ENCODE assay signal across 8 cellular contexts in genomic region chr10:75019360-75019759, GRCh38.
DNase-seq lines count a peak whose midpoint lies in the region; ATAC-seq, FAIRE-seq and TF ChIP-seq lines count a peak whose summit lies in the region.

No MANE protein-coding gene starts in this region.

- H3K36me3 ChIP-seq in GM12878 (ENCODE audit: control insufficient read depth in 2 of 2, insufficient read depth in 2 of 2, low read length in 1 of 2), result peaks cover 6 to 19% of the 10 kb centered on the region in 2 experiments
- peaks cover 0 to 27% of the 10 kb centered on the region in 2 donors for H3K36me3 ChIP-seq in gastrocnemius medialis

- H3K4me3 ChIP-seq in GM12878, result no peak overlapping the region
- no peak overlapping the region for H3K4me3 ChIP-seq in gastrocnemius medialis

- no peaks in the 10 kb centered on the region for H3K27me3 Mint-ChIP-seq in activated T-cell treated with anti-CD3 and anti-CD28 coated beads, Interleukin-2, amount 50 U/mL, for 24 hours

- H4K20me1 ChIP-seq in GM12878 (ENCODE audit: control insufficient read depth, insufficient read depth), result no peaks in the 10 kb centered on the region

- no peak for FAIRE-seq in GM12878 (lab: Jason Lieb, UNC)

- intact Hi-C loops in GM12878 (cut with micrococcal nuclease; ENCODE audit: unreplicated experiment) (loop anchor here (1.0 to 10.0 kb wide), 3 partner anchors 193 to 345 kb away; partner anchors contain the start of gene KAT6B), gastrocnemius medialis (cut with DNase I; ENCODE audit: low total_unique reads) (no loop called here), Right ventricle myocardium inferior (cut with DNase I) (loop anchor here (10.0 kb wide), 1 partner anchor 435 kb away; no protein-coding TSS in a partner anchor)

- no peaks in the 10 kb centered on the region for H3K79me2 ChIP-seq in GM12878 (ENCODE audit: control insufficient read depth, insufficient read depth, low read length)

- SMC1A ChIA-PET in GM12878 (lab: Charles Lee; ENCODE audit: uncharacterized antibody, unreplicated experiment), result interaction anchor here (0.6 to 28.8 kb wide), 43 partner anchors 11 to 900 kb away, joined by 3 to 553 read pairs (median 5); partner anchors contain the start of gene COMTD1

- peaks cover 16% of the 10 kb centered on the region for H3K4me1 ChIP-seq in GM12878 (ENCODE audit: control insufficient read depth, insufficient read depth, low read length)
- peaks cover 22 to 49% of the 10 kb centered on the region in 2 donors for H3K4me1 ChIP-seq in gastrocnemius medialis

- TF ChIP-seq CTCF in GM12878 (IDR thresholded peaks at IDR 0.05 in 2 of 3, conservative IDR thresholded peaks at IDR 0.05 in 1 of 3; ENCODE audit: control insufficient read depth in 2 of 3, extremely low read depth in 1 of 3, insufficient read depth in 1 of 3, low read depth in 3 of 3, low read length in 3 of 3) (peak; percentile 33 to 70 (median 43); a peak in 4 of 6 replicates), gastrocnemius medialis (IDR thresholded peaks at IDR 0.05 in 4 of 5, conservative IDR thresholded peaks at IDR 0.05 in 1 of 5) (peak in 2 of 5 experiments; percentile 6 to 24)

- no peak overlapping the region for H3K4me3 Mint-ChIP-seq in activated T-cell treated with anti-CD3 and anti-CD28 coated beads, Interleukin-2, amount 50 U/mL, for 24 hours

- no peak for TF ChIP-seq EP300 in GM12878 (IDR thresholded peaks at IDR 0.05; ENCODE audit: borderline replicate concordance in 1 of 2, control insufficient read depth in 1 of 2, low read depth in 2 of 2, low read length in 2 of 2)

- TF ChIP-seq POLR2A in GM12878 (IDR thresholded peaks at IDR 0.05; ENCODE audit: low read depth, low read length) (no peak), gastrocnemius medialis (IDR thresholded peaks at IDR 0.05) (no peak)

- H3K9ac ChIP-seq in GM12878 (ENCODE audit: control insufficient read depth, insufficient read depth, low read length), result no peak overlapping the region

- no peak for DNase-seq in activated T-cell treated with anti-CD3 and anti-CD28 coated beads, Interleukin-2, amount 50 U/mL, for 24 hours
- DNase-seq in activated T-cell treated with anti-CD3 and anti-CD28 coated beads, Interleukin-2, amount 50 U/mL, for 1 hour, result no peak
- DNase-seq in NCI-H146 treated with DMSO at 0.1 percent for 48 hours (lab: John Stamatoyannopoulos, UW; ENCODE audit: unreplicated experiment), result peak; percentile 60
- no peak for DNase-seq in GM12878 (ENCODE audit: low read depth, low spot score)
- peak; percentile 25 for DNase-seq in myocyte (ENCODE audit: low read depth)
- DNase-seq in gastrocnemius medialis, result no peak
- no peak for DNase-seq in HK-2 (ENCODE audit: unreplicated experiment)
- DNase-seq in Right ventricle myocardium inferior (ENCODE audit: missing footprints), result no peak

- no TSS peak for BruUV-seq in GM12878 (replicated peaks; lab: Mats Ljungman, UMichigan)

- H3K27ac ChIP-seq in GM12878 (ENCODE audit: control insufficient read depth, insufficient read depth), result no peak overlapping the region
- no peak overlapping the region for H3K27ac ChIP-seq in gastrocnemius medialis

- ATAC-seq in GM12878 (peak; percentile 78), gastrocnemius medialis (no peak), Right ventricle myocardium inferior (no peak)

- RAD21 ChIA-PET in GM12878 (lab: Charles Lee; ENCODE audit: unreplicated experiment), result interaction anchor here (0.5 to 7.0 kb wide), 46 partner anchors 10 to 1129 kb away, joined by 3 to 60 read pairs (median 4); partner anchors contain the start of genes COMTD1 and KAT6B

- H3K9me3 ChIP-seq in GM12878 (replicated peaks; ENCODE audit: control insufficient read depth, insufficient read depth, low read length) (no peaks in the 10 kb centered on the region), gastrocnemius medialis (no peaks in the 10 kb centered on the region)

- H3K9me3 Mint-ChIP-seq in activated T-cell treated with anti-CD3 and anti-CD28 coated beads, Interleukin-2, amount 50 U/mL, for 24 hours, result no peaks in the 10 kb centered on the region

- H3K4me1 Mint-ChIP-seq in activated T-cell treated with anti-CD3 and anti-CD28 coated beads, Interleukin-2, amount 50 U/mL, for 24 hours (ENCODE audit: low read depth), result peaks cover 58% of the 10 kb centered on the region

- peaks cover 44% of the 10 kb centered on the region for H3K36me3 Mint-ChIP-seq in activated T-cell treated with anti-CD3 and anti-CD28 coated beads, Interleukin-2, amount 50 U/mL, for 24 hours (ENCODE audit: low read depth)

- peak overlapping the region; percentile 91 for H3K27ac Mint-ChIP-seq in activated T-cell treated with anti-CD3 and anti-CD28 coated beads, Interleukin-2, amount 50 U/mL, for 24 hours

- H3K4me2 ChIP-seq in GM12878 (ENCODE audit: control insufficient read depth, insufficient read depth), result no peak overlapping the region

- WGBS in GM12878 (ENCODE audit: insufficient coverage, insufficient replicate concordance, low lambda C conversion rate, missing lambda C conversion rate), result 12% methylated on average over 2 of the region's 2 CpGs

- H2AFZ ChIP-seq in GM12878 (ENCODE audit: control insufficient read depth, low read depth, low read length), result no peak overlapping the region

- POLR2A ChIA-PET in GM12878 (lab: Charles Lee), result interaction anchor here (0.7 to 1.2 kb wide), 4 partner anchors 18 to 176 kb away, joined by 3 to 6 read pairs (median 3); no protein-coding TSS in a partner anchor

- CTCF ChIA-PET in GM12878 (lab: Yijun Ruan, JAX), result interaction anchor here (0.5 to 7.4 kb wide), 57 partner anchors 10 to 1238 kb away, joined by 3 to 71 read pairs (median 4); partner anchors contain the start of genes CHCHD1 and COMTD1

- peak; percentile 84 for TF ChIP-seq RAD21 in GM12878 (IDR thresholded peaks at IDR 0.05; ENCODE audit: insufficient read depth, low read depth, low read length)

- H3K27me3 ChIP-seq in GM12878 (replicated peaks in 1 of 2; ENCODE audit: control insufficient read depth in 2 of 2, insufficient read depth in 2 of 2, low read length in 1 of 2) (no peaks in the 10 kb centered on the region), gastrocnemius medialis (no peaks in the 10 kb centered on the region)

- in situ Hi-C loops in GM12878 (cut with MboI), result no loop called here
- in situ Hi-C loops in gastrocnemius medialis (cut with MboI; ENCODE audit: low sequenced_read_pairs in 4 of 4), result no loop called here

TF ChIP-seq in GM12878, 131 proteins besides CTCF, POLR2A, EP300 and RAD21:
- TF ChIP-seq MLLT1 (IDR thresholded peaks at IDR 0.05) (peak; percentile 40; the same call in 1 of the 2 replicates), RUNX3 (IDR thresholded peaks at IDR 0.05; ENCODE audit: low read length) (peak; percentile 88), CBX5 (IDR thresholded peaks at IDR 0.05; ENCODE audit: low read depth) (peak; percentile 31; the same call in 1 of the 2 replicates), YY1 (IDR thresholded peaks at IDR 0.05; ENCODE audit: low read depth, low read length) (peak; percentile 72), ATF7 (IDR thresholded peaks at IDR 0.05; ENCODE audit: low read depth) (peak; percentile 28; the same call in 1 of the 2 replicates), YBX1 (IDR thresholded peaks at IDR 0.05) (no peak), SKIL (IDR thresholded peaks at IDR 0.05; ENCODE audit: low read depth, poor library complexity, severe bottlenecking) (peak; percentile 55), CHD1 (IDR thresholded peaks at IDR 0.05; ENCODE audit: low read depth, low read length) (no peak), RELB (IDR thresholded peaks at IDR 0.05; ENCODE audit: low read depth) (0 out of 2 replicates have a peak, but pooled peaks have one; percentile 32), SMC3 (IDR thresholded peaks at IDR 0.05; ENCODE audit: borderline replicate concordance, low read length) (peak; percentile 80; the same call in 1 of the 2 replicates), RB1 (IDR thresholded peaks at IDR 0.05; ENCODE audit: borderline replicate concordance) (0 out of 2 replicates have a peak, but pooled peaks have one; percentile 45)

Comparison
In these comparisons a context has a peak if more than half of its experiments do, and no peak if none do; other contexts are left out.
1. DNase-seq: peak in NCI-H146 treated with DMSO at 0.1 percent for 48 hours (single experiment) and myocyte (single experiment); none in activated T-cell treated with anti-CD3 and anti-CD28 coated beads, Interleukin-2, amount 50 U/mL, for 24 hours (single experiment), activated T-cell treated with anti-CD3 and anti-CD28 coated beads, Interleukin-2, amount 50 U/mL, for 1 hour (single experiment), GM12878 (single experiment), gastrocnemius medialis (0 of 2), HK-2 (single experiment) and Right ventricle myocardium inferior (single experiment).